In the genomic region with DNA sequence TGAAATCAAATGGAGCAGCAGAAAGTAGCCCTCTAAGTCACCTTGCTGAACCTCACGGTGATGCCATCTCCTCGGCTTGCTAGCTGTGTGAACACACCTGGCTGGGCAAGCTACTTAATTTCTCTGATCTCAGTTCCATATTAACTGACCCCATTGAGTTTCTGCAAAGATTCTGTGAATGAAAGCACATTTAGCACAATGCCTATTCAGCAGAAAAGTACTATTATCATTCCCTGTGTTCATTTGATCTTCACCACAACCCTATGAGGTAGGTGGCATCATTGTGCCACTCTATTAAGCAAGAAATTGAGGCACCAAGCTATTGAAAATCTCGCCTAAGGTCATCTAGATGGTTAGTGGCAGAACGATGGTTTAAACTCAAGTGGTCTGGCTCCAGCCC, we compare ENCODE assay signal across 21 cellular contexts.
A peak's percentile ranks its signal among the peaks of the same experiment; 100 is the strongest.
DNase-seq lines count a peak whose midpoint lies in the region; ATAC-seq, FAIRE-seq and TF ChIP-seq lines count a peak whose summit lies in the region.
"Had no signal": no experiment of that assay in that cellular context is flagged by ENCODE, and none has a peak within 500 bp of the region (broad histone marks: within the 10 kb centered on the region; RNA-seq: fewer than 3 reads in every experiment).

No MANE protein-coding gene starts in this region.

- no peak overlapping the region for H3K4me2 ChIP-seq in A549

- POLR2A ChIA-PET in A549 (lab: Yijun Ruan, JAX) = no interaction called here

- no peak for FAIRE-seq in A549 (lab: Jason Lieb, UNC)
- FAIRE-seq: G401.6, GM18507 had no signal

- peak overlapping the region in 1 of 3 donors; percentile 43 for H3K9ac ChIP-seq in skeletal muscle tissue (ENCODE audit: low read depth in 1 of 3, low read length in 3 of 3)
- H3K9ac ChIP-seq: GM23248 had no signal

- WGBS in A549 (ENCODE audit: missing lambda C conversion rate) = 59% methylated on average over 4 of the region's 4 CpGs

- H3K4me1 ChIP-seq in A549 (no peaks in the 10 kb centered on the region), skeletal muscle tissue (ENCODE audit: control insufficient read depth in 3 of 3, insufficient read depth in 3 of 3, low read length in 3 of 3) (peaks cover 32 to 53% (median 39%) of the 10 kb centered on the region in 3 donors)

- no peaks in the 10 kb centered on the region for H3K27me3 ChIP-seq in skeletal muscle tissue (ENCODE audit: control insufficient read depth in 3 of 3, insufficient read depth in 3 of 3, low read length in 3 of 3)

- H3K36me3 Mint-ChIP-seq in nephron (ENCODE audit: low read depth) = no peaks in the 10 kb centered on the region
- H3K36me3 Mint-ChIP-seq: CD4-positive, CD25-positive, alpha-beta regulatory T cell; CD8-positive, alpha-beta memory T cell had no signal

- H3K4me3 ChIP-seq in A549 (no peak overlapping the region), skeletal muscle tissue (ENCODE audit: low read length in 3 of 3) (no peak overlapping the region)
- H3K4me3 ChIP-seq: GM23248, HAP-1 had no signal

- no peak for TF ChIP-seq EP300 in A549 (IDR thresholded peaks at IDR 0.05)

- intact Hi-C loops in Right ventricle myocardium superior (cut with DNase I) = no loop called here

- no peaks in the 10 kb centered on the region for H3K36me3 ChIP-seq in skeletal muscle tissue (ENCODE audit: control insufficient read depth in 3 of 3, insufficient read depth in 3 of 3, low read length in 3 of 3)
- H3K36me3 ChIP-seq: HAP-1 had no signal

- no peak overlapping the region for H3K4me3 Mint-ChIP-seq in nephron
- H3K4me3 Mint-ChIP-seq: B cell; CD4-positive, CD25-positive, alpha-beta regulatory T cell; CD8-positive, alpha-beta memory T cell had no signal

- TF ChIP-seq CTCF in A549 (IDR thresholded peaks at IDR 0.05) (no peak), nephron (IDR thresholded peaks at IDR 0.05; ENCODE audit: unreplicated experiment in 3 of 3) (no peak)

- TF ChIP-seq POLR2A in A549 (IDR thresholded peaks at IDR 0.05; ENCODE audit: low read length) = no peak

- H3K9me3 ChIP-seq in A549 = no peaks in the 10 kb centered on the region
- no peaks in the 10 kb centered on the region for H3K9me3 ChIP-seq in skeletal muscle tissue (ENCODE audit: control insufficient read depth in 3 of 3, low read length in 3 of 3)
- H3K9me3 ChIP-seq: HAP-1 had no signal

- H3K9me3 Mint-ChIP-seq in nephron = no peaks in the 10 kb centered on the region
- H3K9me3 Mint-ChIP-seq: CD4-positive, CD25-positive, alpha-beta regulatory T cell; CD8-positive, alpha-beta memory T cell had no signal

- no peak overlapping the region for H3K27ac ChIP-seq in A549
- peak overlapping the region; percentile 44 for H3K27ac ChIP-seq in epithelial cell of prostate
- peak overlapping the region; percentile 93 for H3K27ac ChIP-seq in skeletal muscle tissue (ENCODE audit: low read depth, low read length)
- H3K27ac ChIP-seq: GM23248 had no signal

- no peak for TF ChIP-seq RAD21 in A549 (conservative IDR thresholded peaks at IDR 0.05 in 1 of 2, IDR thresholded peaks at IDR 0.05 in 1 of 2)

- H3K27me3 Mint-ChIP-seq in nephron (ENCODE audit: low read depth) = peaks cover 5% of the 10 kb centered on the region
- H3K27me3 Mint-ChIP-seq: B cell; CD4-positive, CD25-positive, alpha-beta regulatory T cell; CD8-positive, alpha-beta memory T cell had no signal

- DNase-seq in A549 (ENCODE audit: low read depth in 1 of 2, low spot score in 1 of 2) (no peak), epithelial cell of prostate (ENCODE audit: low read depth, low spot score) (no peak), NCI-H1436 (lab: John Stamatoyannopoulos, UW) (no peak), Right ventricle myocardium superior (no peak)
- DNase-seq: 8988T; C1 segment of cervical spinal cord; CD4-positive, CD25-positive, alpha-beta regulatory T cell; CD8-positive, alpha-beta memory T cell; COR-L47; DMS 273 treated with DMSO at 0.1 percent for 48 hours; DND-41; EL; GM23248 had no signal

- H3K4me1 Mint-ChIP-seq in nephron = peaks cover 64% of the 10 kb centered on the region
- H3K4me1 Mint-ChIP-seq: CD4-positive, CD25-positive, alpha-beta regulatory T cell; CD8-positive, alpha-beta memory T cell had no signal

- ATAC-seq in A549 = no peak
- ATAC-seq in HG02642 (IDR thresholded peaks at IDR 0.05; ENCODE audit: poor library complexity, unreplicated experiment) = no peak
- no peak for ATAC-seq in GM18498 (IDR thresholded peaks at IDR 0.05; ENCODE audit: unreplicated experiment)
- ATAC-seq in Right ventricle myocardium superior (ENCODE audit: poor library complexity) = no peak

- H3K27ac Mint-ChIP-seq in nephron = peak overlapping the region in 2 of 3 experiments; percentile 30 to 93
- H3K27ac Mint-ChIP-seq: B cell; CD4-positive, CD25-positive, alpha-beta regulatory T cell; CD8-positive, alpha-beta memory T cell had no signal

- CTCF ChIA-PET in A549 (lab: Yijun Ruan, JAX) = no interaction called here

TF ChIP-seq in A549, 52 proteins besides CTCF, POLR2A, EP300 and RAD21:
- TF ChIP-seq POLR2AphosphoS2 (conservative IDR thresholded peaks at IDR 0.05; ENCODE audit: low read length) (no peak), MAFK (IDR thresholded peaks at IDR 0.05; ENCODE audit: partially characterized antibody) (peak; percentile 53)

Comparison
In these comparisons a context has a peak if more than half of its experiments do, and no peak if none do; other contexts are left out.
1. H3K27ac ChIP-seq: peak in epithelial cell of prostate (single experiment) and skeletal muscle tissue (single experiment); none in A549 (0 of 2).